Comparison of ENCODE assay signal across 16 cellular contexts in the genomic region with DNA sequence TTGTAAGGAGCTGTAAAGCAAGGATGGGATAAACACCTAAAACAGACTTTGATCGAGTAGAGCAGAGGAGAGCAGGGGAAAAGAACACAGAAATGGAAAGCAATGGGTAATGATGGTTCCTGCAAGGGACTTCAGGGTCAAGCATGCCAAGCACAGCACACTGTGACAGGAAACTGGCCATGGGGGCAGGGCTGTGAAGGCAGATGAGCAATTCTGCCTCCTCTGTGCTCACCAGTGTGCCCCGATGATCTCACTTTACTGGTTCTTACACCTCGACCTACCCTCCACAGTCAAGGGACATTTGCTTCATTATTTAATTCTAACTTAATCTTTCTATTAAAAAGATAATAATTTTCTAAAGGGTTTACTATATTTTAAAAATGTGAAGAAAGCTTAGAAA. TPM values are rescaled to one million over a fixed set of nuclear protein-coding genes. Genes with fewer than 3 reads are reported as not detected.
DNase-seq lines count a peak whose midpoint lies in the region; ATAC-seq, FAIRE-seq and TF ChIP-seq lines count a peak whose summit lies in the region.
"Had no signal": no experiment of that assay in that cellular context is flagged by ENCODE, and none has a peak within 500 bp of the region (broad histone marks: within the 10 kb centered on the region; RNA-seq: fewer than 3 reads in every experiment).

No MANE protein-coding gene starts in this region.

- H3K4me1 ChIP-seq in OCI-LY1 (ENCODE audit: insufficient read depth, low read length, severe bottlenecking), result peaks cover 19% of the 10 kb centered on the region
- no peaks in the 10 kb centered on the region for H3K4me1 ChIP-seq in kidney (ENCODE audit: control insufficient read depth in 1 of 2, insufficient read depth in 1 of 2, low read depth in 1 of 2, low read length in 2 of 2)

- no peak overlapping the region for H3K4me3 ChIP-seq in OCI-LY1 (ENCODE audit: low read depth, low read length, poor library complexity, severe bottlenecking)
- no peak overlapping the region for H3K4me3 ChIP-seq in epithelial cell of esophagus (ENCODE audit: low read length)
- H3K4me3 ChIP-seq in kidney (ENCODE audit: low read length in 2 of 2), result no peak overlapping the region

- no peak for ATAC-seq in sciatic nerve
- ATAC-seq: left ventricle myocardium superior, Right ventricle myocardium inferior had no signal

- no peaks in the 10 kb centered on the region for H3K79me2 ChIP-seq in OCI-LY1 (ENCODE audit: insufficient read depth, low read length)

- H2AFZ ChIP-seq in OCI-LY1 (ENCODE audit: low read length), result peak overlapping the region; percentile 49; the same call in 1 of the 2 replicates

- H3K36me3 ChIP-seq in OCI-LY1 (ENCODE audit: insufficient read depth, low read length), result no peaks in the 10 kb centered on the region
- H3K36me3 ChIP-seq in kidney (ENCODE audit: control insufficient read depth in 1 of 2, insufficient read depth in 2 of 2, low read length in 2 of 2), result no peaks in the 10 kb centered on the region

- H3K9me3 ChIP-seq in OCI-LY1 (ENCODE audit: low read length) (no peaks in the 10 kb centered on the region), kidney (ENCODE audit: control insufficient read depth in 1 of 2, low read length in 2 of 2) (no peaks in the 10 kb centered on the region)

- H3K9me2 ChIP-seq in OCI-LY1 (ENCODE audit: low read depth, low read length), result no peaks in the 10 kb centered on the region

- intact Hi-C loops in sciatic nerve (cut with DNase I) (no loop called here), kidney (cut with DNase I) (no loop called here)

- no peak overlapping the region for H3K27ac ChIP-seq in OCI-LY1 (ENCODE audit: low read depth, low read length, poor library complexity, severe bottlenecking)
- H3K27ac ChIP-seq in kidney (ENCODE audit: low read depth in 2 of 2, low read length in 2 of 2), result no peak overlapping the region

- H3K9ac ChIP-seq in OCI-LY1 (ENCODE audit: low read length) (no peak overlapping the region), kidney (ENCODE audit: low read length in 2 of 2) (no peak overlapping the region)

- no peaks in the 10 kb centered on the region for H3F3A ChIP-seq in OCI-LY1 (ENCODE audit: insufficient read depth, low read length)

- FAIRE-seq in kidney (lab: Jason Lieb, UNC), result no peak

- H3K4me2 ChIP-seq in OCI-LY1 (ENCODE audit: low read length), result no peak overlapping the region

- DNase-seq in NK-92 treated with Interleukin-12 subunit alpha and Interleukin-12 subunit beta, amount 100 ng/mL, for 24 hours (lab: John Stamatoyannopoulos, UW), result peak; percentile 71
- DNase-seq in NK-92 (lab: John Stamatoyannopoulos, UW; ENCODE audit: unreplicated experiment) (no peak), GM20000 (ENCODE audit: low spot score) (peak; percentile 30), epithelial cell of esophagus (ENCODE audit: low read depth) (peak; percentile 33), sciatic nerve (ENCODE audit: low spot score) (no peak), kidney (no peak)
- no peak for DNase-seq in effector CD4-positive, alpha-beta T cell
- DNase-seq: 8988T, DMS79, endodermal cell, head of caudate nucleus, left ventricle myocardium superior, NCI-H1048, NCI-H446 treated with DMSO at 0.1 percent for 48 hours had no signal

- TF ChIP-seq CTCF in GM20000 (IDR thresholded peaks at IDR 0.05; ENCODE audit: extremely low read depth, missing control alignments) (no peak), OCI-LY1 (IDR thresholded peaks at IDR 0.05; ENCODE audit: low read length) (no peak), epithelial cell of esophagus (IDR thresholded peaks at IDR 0.05; ENCODE audit: insufficient read depth, low read depth, low read length, missing control alignments) (no peak), kidney (IDR thresholded peaks at IDR 0.05; ENCODE audit: borderline replicate concordance, extremely low read depth, insufficient read depth) (no peak)

- H3K27me3 ChIP-seq in OCI-LY1 (ENCODE audit: insufficient read depth, low read length), result no peaks in the 10 kb centered on the region

- H4K20me1 ChIP-seq in OCI-LY1 (ENCODE audit: insufficient read depth, low read length), result no peaks in the 10 kb centered on the region

RNA-seq across cellular contexts. Expression of gene MYB, which starts 21.6 kb away (rescaled TPM):
- total RNA-seq in sciatic nerve, result 0.22 TPM
- 1.3 TPM for total RNA-seq in kidney
- polyA plus RNA-seq in kidney (ENCODE audit: insufficient read depth, low read depth, low replicate concordance), result not detected

Comparison
In these comparisons a context has a peak if more than half of its experiments do, and no peak if none do; other contexts are left out.
1. DNase-seq: peak in NK-92 treated with Interleukin-12 subunit alpha and Interleukin-12 subunit beta, amount 100 ng/mL, for 24 hours (single experiment), GM20000 (single experiment) and epithelial cell of esophagus (single experiment); none in NK-92 (single experiment), effector CD4-positive, alpha-beta T cell (single experiment), sciatic nerve (single experiment) and kidney (single experiment).